9 cellular contexts compared by ENCODE assay signal in genomic region chr15:74869726-74870407, GRCh38. TPM values are rescaled to one million over a fixed set of nuclear protein-coding genes. Genes with fewer than 3 reads are reported as not detected.
DNase-seq lines count a peak whose midpoint lies in the region; ATAC-seq lines count a peak whose summit lies in the region.
"Had no signal": no experiment of that assay in that cellular context is flagged by ENCODE, and none has a peak within 500 bp of the region (broad histone marks: within the 10 kb centered on the region; RNA-seq: fewer than 3 reads in every experiment).

No MANE protein-coding gene starts in this region.

- no peaks in the 10 kb centered on the region for H3K27me3 ChIP-seq in CD4-positive, CD25-positive, alpha-beta regulatory T cell (ENCODE audit: control insufficient read depth, insufficient read depth, low read length)
- H3K27me3 ChIP-seq in right cardiac atrium (ENCODE audit: control insufficient read depth, insufficient read depth): no peaks in the 10 kb centered on the region

- peaks cover 31% of the 10 kb centered on the region for H3K36me3 Mint-ChIP-seq in CD4-positive, CD25-positive, alpha-beta regulatory T cell
- peaks cover 51% of the 10 kb centered on the region for H3K36me3 Mint-ChIP-seq in activated naive CD4-positive, alpha-beta T cell treated with anti-CD3 and anti-CD28 coated beads, Interleukin-2, amount 10 ng/mL, durations not matched to agents 7 days and 5 days

- intact Hi-C loops in right cardiac atrium (cut with DNase I): no loop called here

- peak overlapping the region; percentile 32 to 90 (median 75) for H3K27ac Mint-ChIP-seq in CD4-positive, CD25-positive, alpha-beta regulatory T cell
- peak overlapping the region; percentile 93 for H3K27ac Mint-ChIP-seq in activated naive CD4-positive, alpha-beta T cell treated with anti-CD3 and anti-CD28 coated beads, Interleukin-2, amount 10 ng/mL, durations not matched to agents 7 days and 5 days

- peaks cover 12% of the 10 kb centered on the region for H3K36me3 ChIP-seq in CD4-positive, CD25-positive, alpha-beta regulatory T cell (ENCODE audit: control insufficient read depth, insufficient read depth, low read length)

- H3K4me3 Mint-ChIP-seq in CD4-positive, CD25-positive, alpha-beta regulatory T cell: peak overlapping the region; percentile 97 to 100 (median 98)
- peak overlapping the region; percentile 91 for H3K4me3 Mint-ChIP-seq in activated naive CD4-positive, alpha-beta T cell treated with anti-CD3 and anti-CD28 coated beads, Interleukin-2, amount 10 ng/mL, durations not matched to agents 7 days and 5 days

- CTCF ChIA-PET in activated naive CD4-positive, alpha-beta T cell treated with anti-CD3 and anti-CD28 coated beads, Interleukin-2, amount 10 ng/mL, durations not matched to agents 7 days and 5 days (lab: Charles Lee): interaction anchor here (1.0 to 2.9 kb wide), 10 partner anchors 11 to 87 kb away, joined by 3 to 29 read pairs (median 4); no protein-coding TSS in a partner anchor

- peak overlapping the region; percentile 72 for H3K4me3 ChIP-seq in CD4-positive, CD25-positive, alpha-beta regulatory T cell (ENCODE audit: low read depth, low read length)
- H3K4me3 ChIP-seq in right cardiac atrium (ENCODE audit: low read length): no peak overlapping the region

- H3K27me3 Mint-ChIP-seq in CD4-positive, CD25-positive, alpha-beta regulatory T cell: no peaks in the 10 kb centered on the region
- H3K27me3 Mint-ChIP-seq in activated naive CD4-positive, alpha-beta T cell treated with anti-CD3 and anti-CD28 coated beads, Interleukin-2, amount 10 ng/mL, durations not matched to agents 7 days and 5 days: no peaks in the 10 kb centered on the region

- peak in 1 of 3 donors; percentile 72 for DNase-seq in CD4-positive, CD25-positive, alpha-beta regulatory T cell
- DNase-seq in GM19240 (ENCODE audit: insufficient read length, low spot score): peak; percentile 81
- DNase-seq in HT1080 (ENCODE audit: low read depth): peak; percentile 20
- peak; percentile 66 for DNase-seq in activated naive CD4-positive, alpha-beta T cell treated with anti-CD3 and anti-CD28 coated beads, Interleukin-2, amount 10 ng/mL, durations not matched to agents 7 days and 5 days
- peak; percentile 71 to 90 (median 88) for DNase-seq in right cardiac atrium
- DNase-seq in stimulated activated CD8-positive, alpha-beta memory T cell treated with anti-CD3 and anti-CD28 coated beads, Interleukin-4, amount 100 ng/mL, for 48 hours: peak; percentile 59
- no peak for DNase-seq in NCI-H187 (lab: John Stamatoyannopoulos, UW)
- no peak for DNase-seq in NCI-H2196 (lab: John Stamatoyannopoulos, UW; ENCODE audit: unreplicated experiment)

- peaks cover 11 to 89% (median 58%) of the 10 kb centered on the region in 4 donors for H3K4me1 Mint-ChIP-seq in CD4-positive, CD25-positive, alpha-beta regulatory T cell
- peaks cover 83% of the 10 kb centered on the region for H3K4me1 Mint-ChIP-seq in activated naive CD4-positive, alpha-beta T cell treated with anti-CD3 and anti-CD28 coated beads, Interleukin-2, amount 10 ng/mL, durations not matched to agents 7 days and 5 days

- H3K9me3 ChIP-seq in CD4-positive, CD25-positive, alpha-beta regulatory T cell (ENCODE audit: control insufficient read depth in 2 of 2, low read length in 2 of 2): no peaks in the 10 kb centered on the region
- no peaks in the 10 kb centered on the region for H3K9me3 ChIP-seq in right cardiac atrium (ENCODE audit: control insufficient read depth, low read length)

- no peaks in the 10 kb centered on the region for H3K9me3 Mint-ChIP-seq in CD4-positive, CD25-positive, alpha-beta regulatory T cell
- H3K9me3 Mint-ChIP-seq in activated naive CD4-positive, alpha-beta T cell treated with anti-CD3 and anti-CD28 coated beads, Interleukin-2, amount 10 ng/mL, durations not matched to agents 7 days and 5 days: peaks cover 6% of the 10 kb centered on the region

- ATAC-seq in CD4-positive, CD25-positive, alpha-beta regulatory T cell (ENCODE audit: low read depth in 2 of 2): peak in 1 of 2 donors; percentile 3
- ATAC-seq in right cardiac atrium: peak; percentile 49 to 55
- ATAC-seq: HCT116 had no signal

- 22% methylated on average over 6 of the region's 6 CpGs for WGBS in right cardiac atrium

- peaks cover 78% of the 10 kb centered on the region for H3K4me1 ChIP-seq in CD4-positive, CD25-positive, alpha-beta regulatory T cell (ENCODE audit: control insufficient read depth, insufficient read depth, low read length, poor library complexity, severe bottlenecking)
- peaks cover 11% of the 10 kb centered on the region for H3K4me1 ChIP-seq in right cardiac atrium (ENCODE audit: control insufficient read depth, insufficient read depth, low read length)

- peak overlapping the region; percentile 63 for H3K27ac ChIP-seq in CD4-positive, CD25-positive, alpha-beta regulatory T cell (ENCODE audit: insufficient read depth, low read length, poor library complexity, severe bottlenecking)
- peak overlapping the region; percentile 96 for H3K27ac ChIP-seq in right cardiac atrium (ENCODE audit: low read length)

RNA-seq across cellular contexts. Expression of gene SCAMP2, which starts 3.3 kb away (rescaled TPM):
- total RNA-seq in CD4-positive, CD25-positive, alpha-beta regulatory T cell: 107 TPM
- polyA plus RNA-seq in CD4-positive, CD25-positive, alpha-beta regulatory T cell: 100 to 1,000 TPM; 145 to 194 (median 159) TPM
- total RNA-seq in HT1080 (2014; rRNA removed; shearing (Covaris generic)): 17.1 and 32.1 TPM in 2 replicates
- 66.8 and 70.6 TPM in 2 replicates for polyA plus RNA-seq in HT1080 (2015; cell fraction: cytosol; rRNA removed)
- polyA plus RNA-seq in HT1080 (2015; cell fraction: nucleus; rRNA removed): 51.1 and 58.3 TPM in 2 replicates
- 10 to 100 TPM; 52.2 to 67.1 (median 61.7) TPM for total RNA-seq in right cardiac atrium
- 36.1 TPM for polyA plus RNA-seq in right cardiac atrium

RNA-seq across cellular contexts. Expression of gene MPI, which starts 20.0 kb away (rescaled TPM):
- 49.6 TPM for total RNA-seq in CD4-positive, CD25-positive, alpha-beta regulatory T cell
- polyA plus RNA-seq in CD4-positive, CD25-positive, alpha-beta regulatory T cell: 100 to 1,000 TPM in 2 of 4 donors, 10 to 100 TPM in 2; 77.2 to 108 (median 100.0) TPM
- 50.6 and 61.3 TPM in 2 replicates for total RNA-seq in HT1080 (2014; rRNA removed; shearing (Covaris generic))
- polyA plus RNA-seq in HT1080 (2015; cell fraction: cytosol; rRNA removed): 112 and 120 TPM in 2 replicates
- polyA plus RNA-seq in HT1080 (2015; cell fraction: nucleus; rRNA removed): 136 and 143 TPM in 2 replicates
- 10 to 100 TPM; 39.1 to 59.8 (median 47.7) TPM for total RNA-seq in right cardiac atrium
- polyA plus RNA-seq in right cardiac atrium: 47.9 TPM

RNA-seq across cellular contexts. Expression of gene ULK3, which starts 26.9 kb away (rescaled TPM):
- 54.4 TPM for total RNA-seq in CD4-positive, CD25-positive, alpha-beta regulatory T cell
- 10 to 100 TPM; 22.5 to 38.1 (median 34.7) TPM for polyA plus RNA-seq in CD4-positive, CD25-positive, alpha-beta regulatory T cell
- 44.0 and 47.1 TPM in 2 replicates for total RNA-seq in HT1080 (2014; rRNA removed; shearing (Covaris generic))
- 30.8 and 32.6 TPM in 2 replicates for polyA plus RNA-seq in HT1080 (2015; cell fraction: cytosol; rRNA removed)
- 168 and 171 TPM in 2 replicates for polyA plus RNA-seq in HT1080 (2015; cell fraction: nucleus; rRNA removed)
- 10 to 100 TPM; 34.9 to 49.3 (median 45.9) TPM for total RNA-seq in right cardiac atrium
- 35.0 TPM for polyA plus RNA-seq in right cardiac atrium

RNA-seq across cellular contexts. Expression of gene FAM219B, which starts 36.8 kb away (rescaled TPM):
- 79.7 TPM for total RNA-seq in CD4-positive, CD25-positive, alpha-beta regulatory T cell
- polyA plus RNA-seq in CD4-positive, CD25-positive, alpha-beta regulatory T cell: 10 to 100 TPM; 22.0 to 26.9 (median 24.8) TPM
- 20.4 and 27.4 TPM in 2 replicates for total RNA-seq in HT1080 (2014; rRNA removed; shearing (Covaris generic))
- 18.5 and 20.8 TPM in 2 replicates for polyA plus RNA-seq in HT1080 (2015; cell fraction: cytosol; rRNA removed)
- polyA plus RNA-seq in HT1080 (2015; cell fraction: nucleus; rRNA removed): 91.1 and 109 TPM in 2 replicates
- 100 to 1,000 TPM; 108 to 128 (median 121) TPM for total RNA-seq in right cardiac atrium
- polyA plus RNA-seq in right cardiac atrium: 44.9 TPM

RNA-seq across cellular contexts. Expression of gene CPLX3, which starts 43.4 kb away (rescaled TPM):
- total RNA-seq in CD4-positive, CD25-positive, alpha-beta regulatory T cell: 0.35 TPM
- polyA plus RNA-seq in CD4-positive, CD25-positive, alpha-beta regulatory T cell: not detected
- 0.10 and 0.26 TPM in 2 replicates for total RNA-seq in HT1080 (2014; rRNA removed; shearing (Covaris generic))
- polyA plus RNA-seq in HT1080 (2015; cell fraction: cytosol; rRNA removed): not detected in 2 replicates
- not detected in 2 replicates for polyA plus RNA-seq in HT1080 (2015; cell fraction: nucleus; rRNA removed)
- 10 to 100 TPM; 13.0 to 31.0 (median 20.9) TPM for total RNA-seq in right cardiac atrium
- 13.3 TPM for polyA plus RNA-seq in right cardiac atrium

Comparison
In these comparisons a context has a peak if more than half of its experiments do, and no peak if none do; other contexts are left out.
1. DNase-seq: peak in GM19240 (single experiment), HT1080 (single experiment), activated naive CD4-positive, alpha-beta T cell treated with anti-CD3 and anti-CD28 coated beads, Interleukin-2, amount 10 ng/mL, durations not matched to agents 7 days and 5 days (single experiment), right cardiac atrium (3 of 3) and stimulated activated CD8-positive, alpha-beta memory T cell treated with anti-CD3 and anti-CD28 coated beads, Interleukin-4, amount 100 ng/mL, for 48 hours (single experiment); none in NCI-H187 (0 of 2) and NCI-H2196 (single experiment).